Comparison of ENCODE assay signal across 1 cellular context in the genomic region with DNA sequence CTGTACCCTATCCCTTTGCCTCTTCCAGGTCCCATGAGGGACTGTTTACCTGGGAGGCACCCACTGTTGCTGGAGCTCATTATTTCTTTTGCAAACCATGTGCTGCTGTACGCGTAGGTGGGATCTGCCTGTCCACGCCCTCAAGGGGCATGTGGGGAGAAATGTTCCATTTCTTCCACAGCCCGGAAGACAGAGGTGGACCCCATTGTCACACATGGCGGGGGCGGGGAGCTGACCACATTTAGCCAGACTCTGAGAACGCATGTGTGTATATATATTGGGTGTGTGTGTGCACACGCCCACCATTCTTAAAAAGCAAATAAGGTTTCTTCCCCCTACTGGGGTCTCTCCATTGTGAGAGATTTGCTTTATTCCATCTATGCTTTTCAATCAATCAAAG.
TF ChIP-seq lines count a peak whose summit lies in the region.

No MANE protein-coding gene starts in this region.

TF ChIP-seq in endothelial cell of umbilical vein, 7 proteins besides CTCF, POLR2A, EP300 and RAD21:
- no peak for TF ChIP-seq POLR2AphosphoS5 (IDR thresholded peaks at IDR 0.05; ENCODE audit: insufficient read depth, low read depth, low read length)
- no peak for TF ChIP-seq MYC (IDR thresholded peaks at IDR 0.05; ENCODE audit: low read depth, low read length)
- TF ChIP-seq JUN (IDR thresholded peaks at IDR 0.05; ENCODE audit: borderline replicate concordance, insufficient read depth, insufficient read length, low read depth): no peak
- no peak for TF ChIP-seq FOS (IDR thresholded peaks at IDR 0.05; ENCODE audit: borderline replicate concordance, insufficient read depth, low read length)
- TF ChIP-seq GATA2 (IDR thresholded peaks at IDR 0.05; ENCODE audit: insufficient read depth, insufficient read length, low read depth, low read length): no peak
